27 cellular contexts compared by ENCODE assay signal in genomic region chr5:176723440-176723839, GRCh38.
DNase-seq lines count a peak whose midpoint lies in the region; ATAC-seq and TF ChIP-seq lines count a peak whose summit lies in the region.
"Had no signal": no experiment of that assay in that cellular context is flagged by ENCODE, and none has a peak within 500 bp of the region (broad histone marks: within the 10 kb centered on the region; RNA-seq: fewer than 3 reads in every experiment).

No MANE protein-coding gene starts in this region.

- H3K36me3 Mint-ChIP-seq in T-helper 17 cell (ENCODE audit: low read depth) (peaks cover 4% of the 10 kb centered on the region), immature natural killer cell (no peaks in the 10 kb centered on the region)

- H3K27ac Mint-ChIP-seq in T-helper 17 cell: peak overlapping the region; percentile 8
- H3K27ac Mint-ChIP-seq in immature natural killer cell: peak overlapping the region in 5 of 6 donors; percentile 25 to 91 (median 73)
- H3K27ac Mint-ChIP-seq: activated T-helper 2 cell treated with anti-CD3 and anti-CD28 coated beads, Interferon-gamma antibody, Interleukin-2, Interleukin-4, amounts not matched to agents 10 μg/mL and 5 μg/mL and 100 μg/mL, durations not matched to agents 14 hours and 24 hours and 36 hours; B cell; progenitor cell of endocrine pancreas had no signal

- H3K4me3 ChIP-seq in heart right ventricle (no peak overlapping the region), H7 (ENCODE audit: insufficient read depth, low read depth, low read length) (no peak overlapping the region)
- H3K4me3 ChIP-seq: left lung, stomach, thyroid gland had no signal

- H3K27me3 ChIP-seq in heart right ventricle (peaks cover 0 to 89% (median 56%) of the 10 kb centered on the region in 7 donors), H7 (ENCODE audit: control insufficient read depth, insufficient read depth, low read length) (no peaks in the 10 kb centered on the region)
- H3K27me3 ChIP-seq: thyroid gland had no signal

- H3K36me3 ChIP-seq in heart right ventricle (no peaks in the 10 kb centered on the region), H7 (replicated peaks; ENCODE audit: control insufficient read depth, insufficient read depth, low read length) (no peaks in the 10 kb centered on the region)
- H3K36me3 ChIP-seq: left lung, stomach, thyroid gland had no signal

- H3K4me1 Mint-ChIP-seq in T-helper 17 cell (peaks cover 15% of the 10 kb centered on the region), immature natural killer cell (peaks cover 66 to 67% of the 10 kb centered on the region in 2 donors)
- H3K4me1 Mint-ChIP-seq: B cell had no signal

- no peaks in the 10 kb centered on the region for H3K9me3 ChIP-seq in heart right ventricle
- no peaks in the 10 kb centered on the region for H3K9me3 ChIP-seq in T-helper 17 cell (ENCODE audit: control insufficient read depth, low read length, poor library complexity, severe bottlenecking)
- H3K9me3 ChIP-seq: left lung, stomach, thyroid gland had no signal

- DNase-seq in Right ventricle myocardium inferior (ENCODE audit: missing footprints): peak; percentile 18
- no peak for DNase-seq in heart right ventricle
- no peak for DNase-seq in T-helper 17 cell
- peak; percentile 67 to 68 (median 68) for DNase-seq in immature natural killer cell
- DNase-seq in ureter (ENCODE audit: low spot score): no peak
- DNase-seq in activated naive CD4-positive, alpha-beta T cell treated with anti-CD3 and anti-CD28 coated beads, Interleukin-2, amount 50 U/mL, for 16 hours: no peak
- no peak for DNase-seq in H7
- DNase-seq: ACHN; central memory CD4-positive, alpha-beta T cell; islet precursor cell; left lung; mesenchymal stem cell; NCI-H1048; NCI-H1930; NCI-H2227 treated with DMSO at 0.1 percent for 48 hours; NCI-H526 treated with DMSO at 0.1 percent for 48 hours; Right ventricle myocardium superior; stimulated activated CD4-positive, alpha-beta T cell treated with anti-CD3 and anti-CD28 coated beads, Interleukin-12 subunit alpha, Interleukin-12 subunit beta, amount 100 ng/mL, for 4 hours; stimulated activated CD4-positive, alpha-beta T cell treated with anti-CD3 and anti-CD28 coated beads, Interleukin-2, amount 100 ng/mL, for 48 hours; stomach; thyroid gland had no signal

- no peaks in the 10 kb centered on the region for H3K9me3 Mint-ChIP-seq in immature natural killer cell
- H3K9me3 Mint-ChIP-seq: activated T-helper 2 cell treated with anti-CD3 and anti-CD28 coated beads, Interferon-gamma antibody, Interleukin-2, Interleukin-4, amounts not matched to agents 10 μg/mL and 5 μg/mL and 100 μg/mL, durations not matched to agents 14 hours and 24 hours and 36 hours had no signal

- no peak overlapping the region for H3K27ac ChIP-seq in heart right ventricle
- H3K27ac ChIP-seq: left lung, stomach, thyroid gland had no signal

- H3K4me1 ChIP-seq in heart right ventricle: no peaks in the 10 kb centered on the region
- H3K4me1 ChIP-seq: left lung, thyroid gland had no signal

- peak overlapping the region; percentile 26 for H3K4me3 Mint-ChIP-seq in T-helper 17 cell
- H3K4me3 Mint-ChIP-seq in immature natural killer cell: peak overlapping the region; percentile 77 to 84 (median 79)
- H3K4me3 Mint-ChIP-seq: B cell had no signal

- ATAC-seq in Right ventricle myocardium inferior (no peak), heart right ventricle (no peak), T-helper 17 cell (no peak)
- ATAC-seq: esophagus mucosa, left lung, sciatic nerve, SK-N-SH treated with all-trans-retinoic acid at 6 μM for 48 hours had no signal

- no peak for TF ChIP-seq CTCF in heart right ventricle (IDR thresholded peaks at IDR 0.05)

- WGBS in heart right ventricle, 2 donors: 65 to 69% methylated on average over 3 of the region's 3 CpGs

- intact Hi-C loops in Right ventricle myocardium inferior (cut with DNase I) (no loop called here), heart right ventricle (cut with DNase I) (no loop called here)

- H3K27me3 Mint-ChIP-seq in T-helper 17 cell: peaks cover 69% of the 10 kb centered on the region
- peaks cover 4 to 17% (median 6%) of the 10 kb centered on the region in 3 donors for H3K27me3 Mint-ChIP-seq in immature natural killer cell (ENCODE audit: low read depth in 3 of 3)

Comparison
In these comparisons a context has a peak if more than half of its experiments do, and no peak if none do; other contexts are left out.
1. DNase-seq: peak in Right ventricle myocardium inferior (single experiment) and immature natural killer cell (3 of 3); none in heart right ventricle (0 of 2), T-helper 17 cell (0 of 3), ureter (single experiment), activated naive CD4-positive, alpha-beta T cell treated with anti-CD3 and anti-CD28 coated beads, Interleukin-2, amount 50 U/mL, for 16 hours (single experiment) and H7 (single experiment).